Comparison of ENCODE assay signal across 2 cellular contexts in the genomic region with DNA sequence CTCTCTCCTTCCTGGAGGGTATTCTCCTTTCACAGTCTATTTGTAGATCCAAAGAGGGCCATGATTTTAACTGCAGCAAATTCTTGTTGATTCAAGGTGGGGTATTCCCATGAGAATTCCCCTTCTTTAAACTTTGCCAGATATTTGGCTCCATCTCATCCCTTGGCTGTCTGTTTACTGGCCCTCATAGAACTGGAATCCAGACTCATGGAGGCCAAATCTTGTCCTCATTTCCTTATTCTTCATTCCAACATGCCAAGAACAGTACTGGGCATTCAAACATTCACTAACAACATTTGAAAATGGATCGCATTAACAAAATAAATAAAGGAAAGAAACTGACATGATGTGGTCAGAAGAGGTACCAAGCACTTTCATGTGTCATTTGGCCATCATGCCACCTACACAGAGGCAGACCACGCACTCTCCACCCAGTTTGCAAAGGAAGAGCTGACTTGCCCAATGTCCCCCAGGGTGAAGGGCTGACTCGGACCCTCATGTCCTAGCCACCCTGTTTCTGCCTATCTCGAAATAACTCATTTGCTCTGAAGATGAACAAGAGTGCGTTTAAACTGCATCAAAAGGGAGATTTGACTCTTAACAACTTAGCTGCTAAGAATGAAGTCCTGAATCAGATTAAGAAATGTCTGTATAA.
TF ChIP-seq lines count a peak whose summit lies in the region.

No MANE protein-coding gene starts in this region.

TF ChIP-seq in liver, 16 proteins besides CTCF, POLR2A, EP300 and RAD21:
- TF ChIP-seq TAF1 (conservative IDR thresholded peaks at IDR 0.05) (no peak), HNF4A (conservative IDR thresholded peaks at IDR 0.05) (no peak), FOXA2 (IDR thresholded peaks at IDR 0.05) (no peak), FOXA1 (IDR thresholded peaks at IDR 0.05) (no peak), YY1 (IDR thresholded peaks at IDR 0.05) (no peak)
TF ChIP-seq in liver: peak in this region for 0.

TF ChIP-seq in HepG2, 621 proteins besides CTCF, POLR2A, EP300 and RAD21:
- TF ChIP-seq ZNF83 (CRISPR knock-in tag; IDR thresholded peaks at IDR 0.05; ENCODE audit: borderline replicate concordance) (no peak), BRCA1 (CRISPR knock-in tag; IDR thresholded peaks at IDR 0.05) (no peak), FOXC1 (CRISPR knock-in tag; IDR thresholded peaks at IDR 0.05; ENCODE audit: borderline replicate concordance) (no peak), ZNF660 (CRISPR knock-in tag; IDR thresholded peaks at IDR 0.05; ENCODE audit: borderline replicate concordance, low read depth) (no peak), POLR2G (IDR thresholded peaks at IDR 0.05; ENCODE audit: low read depth, low read length) (no peak), ZNF501 (CRISPR knock-in tag; IDR thresholded peaks at IDR 0.05) (no peak), THAP11 (CRISPR knock-in tag; IDR thresholded peaks at IDR 0.05) (no peak), ZNF318 (CRISPR knock-in tag; IDR thresholded peaks at IDR 0.05) (no peak), ZNF24 (IDR thresholded peaks at IDR 0.05) (no peak), ZNF44 (CRISPR knock-in tag; IDR thresholded peaks at IDR 0.05) (no peak), ZNF777 (CRISPR knock-in tag; IDR thresholded peaks at IDR 0.05) (no peak)
- TF ChIP-seq, protein P1, sequence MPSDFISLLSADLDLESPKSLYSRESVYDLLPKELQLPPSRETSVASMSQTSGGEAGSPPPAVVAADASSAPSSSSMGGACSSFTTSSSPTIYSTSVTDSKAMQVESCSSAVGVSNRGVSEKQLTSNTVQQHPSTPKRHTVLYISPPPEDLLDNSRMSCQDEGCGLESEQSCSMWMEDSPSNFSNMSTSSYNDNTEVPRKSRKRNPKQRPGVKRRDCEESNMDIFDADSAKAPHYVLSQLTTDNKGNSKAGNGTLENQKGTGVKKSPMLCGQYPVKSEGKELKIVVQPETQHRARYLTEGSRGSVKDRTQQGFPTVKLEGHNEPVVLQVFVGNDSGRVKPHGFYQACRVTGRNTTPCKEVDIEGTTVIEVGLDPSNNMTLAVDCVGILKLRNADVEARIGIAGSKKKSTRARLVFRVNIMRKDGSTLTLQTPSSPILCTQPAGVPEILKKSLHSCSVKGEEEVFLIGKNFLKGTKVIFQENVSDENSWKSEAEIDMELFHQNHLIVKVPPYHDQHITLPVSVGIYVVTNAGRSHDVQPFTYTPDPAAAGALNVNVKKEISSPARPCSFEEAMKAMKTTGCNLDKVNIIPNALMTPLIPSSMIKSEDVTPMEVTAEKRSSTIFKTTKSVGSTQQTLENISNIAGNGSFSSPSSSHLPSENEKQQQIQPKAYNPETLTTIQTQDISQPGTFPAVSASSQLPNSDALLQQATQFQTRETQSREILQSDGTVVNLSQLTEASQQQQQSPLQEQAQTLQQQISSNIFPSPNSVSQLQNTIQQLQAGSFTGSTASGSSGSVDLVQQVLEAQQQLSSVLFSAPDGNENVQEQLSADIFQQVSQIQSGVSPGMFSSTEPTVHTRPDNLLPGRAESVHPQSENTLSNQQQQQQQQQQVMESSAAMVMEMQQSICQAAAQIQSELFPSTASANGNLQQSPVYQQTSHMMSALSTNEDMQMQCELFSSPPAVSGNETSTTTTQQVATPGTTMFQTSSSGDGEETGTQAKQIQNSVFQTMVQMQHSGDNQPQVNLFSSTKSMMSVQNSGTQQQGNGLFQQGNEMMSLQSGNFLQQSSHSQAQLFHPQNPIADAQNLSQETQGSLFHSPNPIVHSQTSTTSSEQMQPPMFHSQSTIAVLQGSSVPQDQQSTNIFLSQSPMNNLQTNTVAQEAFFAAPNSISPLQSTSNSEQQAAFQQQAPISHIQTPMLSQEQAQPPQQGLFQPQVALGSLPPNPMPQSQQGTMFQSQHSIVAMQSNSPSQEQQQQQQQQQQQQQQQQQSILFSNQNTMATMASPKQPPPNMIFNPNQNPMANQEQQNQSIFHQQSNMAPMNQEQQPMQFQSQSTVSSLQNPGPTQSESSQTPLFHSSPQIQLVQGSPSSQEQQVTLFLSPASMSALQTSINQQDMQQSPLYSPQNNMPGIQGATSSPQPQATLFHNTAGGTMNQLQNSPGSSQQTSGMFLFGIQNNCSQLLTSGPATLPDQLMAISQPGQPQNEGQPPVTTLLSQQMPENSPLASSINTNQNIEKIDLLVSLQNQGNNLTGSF (CRISPR knock-in tag; IDR thresholded peaks at IDR 0.05), result no peak
- TF ChIP-seq, protein P2, sequence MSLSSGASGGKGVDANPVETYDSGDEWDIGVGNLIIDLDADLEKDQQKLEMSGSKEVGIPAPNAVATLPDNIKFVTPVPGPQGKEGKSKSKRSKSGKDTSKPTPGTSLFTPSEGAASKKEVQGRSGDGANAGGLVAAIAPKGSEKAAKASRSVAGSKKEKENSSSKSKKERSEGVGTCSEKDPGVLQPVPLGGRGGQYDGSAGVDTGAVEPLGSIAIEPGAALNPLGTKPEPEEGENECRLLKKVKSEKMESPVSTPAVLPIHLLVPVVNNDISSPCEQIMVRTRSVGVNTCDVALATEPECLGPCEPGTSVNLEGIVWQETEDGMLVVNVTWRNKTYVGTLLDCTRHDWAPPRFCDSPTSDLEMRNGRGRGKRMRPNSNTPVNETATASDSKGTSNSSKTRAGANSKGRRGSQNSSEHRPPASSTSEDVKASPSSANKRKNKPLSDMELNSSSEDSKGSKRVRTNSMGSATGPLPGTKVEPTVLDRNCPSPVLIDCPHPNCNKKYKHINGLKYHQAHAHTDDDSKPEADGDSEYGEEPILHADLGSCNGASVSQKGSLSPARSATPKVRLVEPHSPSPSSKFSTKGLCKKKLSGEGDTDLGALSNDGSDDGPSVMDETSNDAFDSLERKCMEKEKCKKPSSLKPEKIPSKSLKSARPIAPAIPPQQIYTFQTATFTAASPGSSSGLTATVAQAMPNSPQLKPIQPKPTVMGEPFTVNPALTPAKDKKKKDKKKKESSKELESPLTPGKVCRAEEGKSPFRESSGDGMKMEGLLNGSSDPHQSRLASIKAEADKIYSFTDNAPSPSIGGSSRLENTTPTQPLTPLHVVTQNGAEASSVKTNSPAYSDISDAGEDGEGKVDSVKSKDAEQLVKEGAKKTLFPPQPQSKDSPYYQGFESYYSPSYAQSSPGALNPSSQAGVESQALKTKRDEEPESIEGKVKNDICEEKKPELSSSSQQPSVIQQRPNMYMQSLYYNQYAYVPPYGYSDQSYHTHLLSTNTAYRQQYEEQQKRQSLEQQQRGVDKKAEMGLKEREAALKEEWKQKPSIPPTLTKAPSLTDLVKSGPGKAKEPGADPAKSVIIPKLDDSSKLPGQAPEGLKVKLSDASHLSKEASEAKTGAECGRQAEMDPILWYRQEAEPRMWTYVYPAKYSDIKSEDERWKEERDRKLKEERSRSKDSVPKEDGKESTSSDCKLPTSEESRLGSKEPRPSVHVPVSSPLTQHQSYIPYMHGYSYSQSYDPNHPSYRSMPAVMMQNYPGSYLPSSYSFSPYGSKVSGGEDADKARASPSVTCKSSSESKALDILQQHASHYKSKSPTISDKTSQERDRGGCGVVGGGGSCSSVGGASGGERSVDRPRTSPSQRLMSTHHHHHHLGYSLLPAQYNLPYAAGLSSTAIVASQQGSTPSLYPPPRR (CRISPR knock-in tag; IDR thresholded peaks at IDR 0.05; ENCODE audit: borderline replicate concordance), result no peak
- TF ChIP-seq, protein P3, sequence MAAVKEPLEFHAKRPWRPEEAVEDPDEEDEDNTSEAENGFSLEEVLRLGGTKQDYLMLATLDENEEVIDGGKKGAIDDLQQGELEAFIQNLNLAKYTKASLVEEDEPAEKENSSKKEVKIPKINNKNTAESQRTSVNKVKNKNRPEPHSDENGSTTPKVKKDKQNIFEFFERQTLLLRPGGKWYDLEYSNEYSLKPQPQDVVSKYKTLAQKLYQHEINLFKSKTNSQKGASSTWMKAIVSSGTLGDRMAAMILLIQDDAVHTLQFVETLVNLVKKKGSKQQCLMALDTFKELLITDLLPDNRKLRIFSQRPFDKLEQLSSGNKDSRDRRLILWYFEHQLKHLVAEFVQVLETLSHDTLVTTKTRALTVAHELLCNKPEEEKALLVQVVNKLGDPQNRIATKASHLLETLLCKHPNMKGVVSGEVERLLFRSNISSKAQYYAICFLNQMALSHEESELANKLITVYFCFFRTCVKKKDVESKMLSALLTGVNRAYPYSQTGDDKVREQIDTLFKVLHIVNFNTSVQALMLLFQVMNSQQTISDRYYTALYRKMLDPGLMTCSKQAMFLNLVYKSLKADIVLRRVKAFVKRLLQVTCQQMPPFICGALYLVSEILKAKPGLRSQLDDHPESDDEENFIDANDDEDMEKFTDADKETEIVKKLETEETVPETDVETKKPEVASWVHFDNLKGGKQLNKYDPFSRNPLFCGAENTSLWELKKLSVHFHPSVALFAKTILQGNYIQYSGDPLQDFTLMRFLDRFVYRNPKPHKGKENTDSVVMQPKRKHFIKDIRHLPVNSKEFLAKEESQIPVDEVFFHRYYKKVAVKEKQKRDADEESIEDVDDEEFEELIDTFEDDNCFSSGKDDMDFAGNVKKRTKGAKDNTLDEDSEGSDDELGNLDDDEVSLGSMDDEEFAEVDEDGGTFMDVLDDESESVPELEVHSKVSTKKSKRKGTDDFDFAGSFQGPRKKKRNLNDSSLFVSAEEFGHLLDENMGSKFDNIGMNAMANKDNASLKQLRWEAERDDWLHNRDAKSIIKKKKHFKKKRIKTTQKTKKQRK (IDR thresholded peaks at IDR 0.05; ENCODE audit: low read length), result no peak
